15 cellular contexts compared by ENCODE assay signal in genomic region chr10:14550471-14550941, GRCh38.
DNase-seq lines count a peak whose midpoint lies in the region; ATAC-seq and TF ChIP-seq lines count a peak whose summit lies in the region.
"Had no signal": no experiment of that assay in that cellular context is flagged by ENCODE, and none has a peak within 500 bp of the region (broad histone marks: within the 10 kb centered on the region; RNA-seq: fewer than 3 reads in every experiment).

No MANE protein-coding gene starts in this region.

- no peak overlapping the region for H4K91ac ChIP-seq in H9 (ENCODE audit: insufficient read length, low read depth, low read length)

- no peak overlapping the region for H3K4me3 ChIP-seq in CD4-positive, alpha-beta memory T cell (ENCODE audit: low read length in 2 of 2)
- H3K4me3 ChIP-seq: cardiac muscle cell, K562 had no signal

- H2BK20ac ChIP-seq in H9 (ENCODE audit: low read depth, low read length, poor library complexity, severe bottlenecking), result no peak overlapping the region

- H3K4me2 ChIP-seq in H9 (ENCODE audit: insufficient read depth, insufficient read length, low read length), result no peak overlapping the region

- peaks cover 67 to 99% (median 81%) of the 10 kb centered on the region in 4 donors for H3K4me1 Mint-ChIP-seq in CD4-positive, alpha-beta memory T cell
- peaks cover 93 to 96% (median 94%) of the 10 kb centered on the region in 3 donors for H3K4me1 Mint-ChIP-seq in T-cell
- peaks cover 61 to 77% of the 10 kb centered on the region in 2 donors for H3K4me1 Mint-ChIP-seq in effector memory CD8-positive, alpha-beta T cell (ENCODE audit: low read depth in 2 of 2)
- H3K4me1 Mint-ChIP-seq in progenitor cell of endocrine pancreas (ENCODE audit: low read depth), result peaks cover 42% of the 10 kb centered on the region
- H3K4me1 Mint-ChIP-seq in glutamatergic neuron (ENCODE audit: low read depth, unreplicated experiment), result peaks cover 37% of the 10 kb centered on the region
- H3K4me1 Mint-ChIP-seq in H9, result peaks cover 30 to 35% of the 10 kb centered on the region in 2 experiments

- no peak overlapping the region for H2AK5ac ChIP-seq in H9 (ENCODE audit: insufficient read length, low read length)

- H3K27me3 Mint-ChIP-seq in CD4-positive, alpha-beta memory T cell, result no peaks in the 10 kb centered on the region
- H3K27me3 Mint-ChIP-seq in T-cell, result no peaks in the 10 kb centered on the region
- no peaks in the 10 kb centered on the region for H3K27me3 Mint-ChIP-seq in effector memory CD8-positive, alpha-beta T cell
- no peaks in the 10 kb centered on the region for H3K27me3 Mint-ChIP-seq in progenitor cell of endocrine pancreas
- peaks cover 8% of the 10 kb centered on the region for H3K27me3 Mint-ChIP-seq in glutamatergic neuron (ENCODE audit: unreplicated experiment)
- no peaks in the 10 kb centered on the region for H3K27me3 Mint-ChIP-seq in H9 (ENCODE audit: low read depth)

- no peaks in the 10 kb centered on the region for H3K79me1 ChIP-seq in H9 (ENCODE audit: insufficient read depth, low read depth, low read length, poor library complexity, severe bottlenecking)

- H3K4me1 ChIP-seq in CD4-positive, alpha-beta memory T cell (ENCODE audit: insufficient read depth, low read length), result peaks cover 96% of the 10 kb centered on the region
- peaks cover 8% of the 10 kb centered on the region; the same call in 1 of the 2 replicates for H3K4me1 ChIP-seq in H9 (ENCODE audit: insufficient read depth, low read length)

- peak overlapping the region in 6 of 8 donors; percentile 16 to 83 (median 44) for H3K4me3 Mint-ChIP-seq in CD4-positive, alpha-beta memory T cell
- peak overlapping the region in 1 of 3 donors; percentile 50 for H3K4me3 Mint-ChIP-seq in T-cell
- peak overlapping the region in 1 of 2 donors; percentile 20 for H3K4me3 Mint-ChIP-seq in effector memory CD8-positive, alpha-beta T cell
- no peak overlapping the region for H3K4me3 Mint-ChIP-seq in progenitor cell of endocrine pancreas (ENCODE audit: low read depth)
- no peak overlapping the region for H3K4me3 Mint-ChIP-seq in glutamatergic neuron (ENCODE audit: unreplicated experiment)
- H3K4me3 Mint-ChIP-seq in H9, result no peak overlapping the region

- no peaks in the 10 kb centered on the region for H3K27me3 ChIP-seq in CD4-positive, alpha-beta memory T cell (ENCODE audit: insufficient read depth, low read length)
- H3K27me3 ChIP-seq in H9 (ENCODE audit: insufficient read depth, low read length), result no peaks in the 10 kb centered on the region
- H3K27me3 ChIP-seq: cardiac muscle cell had no signal

- ATAC-seq in T-cell (replicated peaks in 1 of 4), result no peak
- no peak for ATAC-seq in effector memory CD8-positive, alpha-beta T cell (replicated peaks)
- ATAC-seq: K562 had no signal

- H2BK120ac ChIP-seq in H9 (ENCODE audit: low read depth, low read length, poor library complexity, severe bottlenecking), result no peak overlapping the region

- H3K36me3 Mint-ChIP-seq in CD4-positive, alpha-beta memory T cell, result peaks cover 37 to 64% of the 10 kb centered on the region in 2 donors
- H3K36me3 Mint-ChIP-seq in T-cell (peaks cover 61% of the 10 kb centered on the region), progenitor cell of endocrine pancreas (ENCODE audit: insufficient read depth) (peaks cover 11% of the 10 kb centered on the region), glutamatergic neuron (ENCODE audit: unreplicated experiment) (no peaks in the 10 kb centered on the region), H9 (ENCODE audit: insufficient read depth in 1 of 3, low read depth in 3 of 3) (peaks cover 0 to 2% (median 1%) of the 10 kb centered on the region in 3 experiments; a peak in 3 of 7 replicates)
- peaks cover 73% of the 10 kb centered on the region for H3K36me3 Mint-ChIP-seq in effector memory CD8-positive, alpha-beta T cell (ENCODE audit: insufficient read depth)

- H3K9ac ChIP-seq in H9 (ENCODE audit: extremely low read depth, insufficient read length, low read length), result no peak overlapping the region

- DNase-seq in CD4-positive, alpha-beta memory T cell, result no peak
- no peak for DNase-seq in T-cell
- no peak for DNase-seq in effector memory CD8-positive, alpha-beta T cell
- DNase-seq in progenitor cell of endocrine pancreas (ENCODE audit: low spot score, unreplicated experiment), result no peak
- DNase-seq in Ammon's horn (ENCODE audit: low spot score), result no peak
- DNase-seq in glutamatergic neuron, result no peak
- DNase-seq in glomerular visceral epithelial cell (ENCODE audit: extremely low spot score), result no peak
- DNase-seq in H9, result no peak
- DNase-seq: erythroblast; hypothalamus; NCI-H1417 treated with DMSO at 0.1 percent for 48 hours; posterior cingulate gyrus; stimulated activated CD4-positive, alpha-beta T cell treated with anti-CD3 and anti-CD28 coated beads, Interleukin-1b, Interleukin-23, amount 100 ng/mL, for 48 hours had no signal

- CTCF ChIA-PET in CD4-positive, alpha-beta memory T cell (lab: Charles Lee; ENCODE audit: partially characterized antibody), result interaction anchor here (1.0 to 6.6 kb wide), 8 partner anchors 9 to 99 kb away, joined by 3 to 49 read pairs (median 4); no protein-coding TSS in a partner anchor
- CTCF ChIA-PET in T-cell (lab: Charles Lee), result interaction anchor here in 1 of 2 donors (0.5 to 1.1 kb wide), 5 partner anchors 19 to 64 kb away, joined by 3 to 4 read pairs (median 4); no protein-coding TSS in a partner anchor

- H3K79me2 ChIP-seq in H9 (ENCODE audit: insufficient read depth, low read length), result no peaks in the 10 kb centered on the region

- H3K18ac ChIP-seq in H9 (ENCODE audit: insufficient read length, low read depth, low read length), result no peak overlapping the region

- H3K27ac Mint-ChIP-seq in CD4-positive, alpha-beta memory T cell, result peak overlapping the region; percentile 84 to 94 (median 91)
- H3K27ac Mint-ChIP-seq in T-cell, result peak overlapping the region; percentile 72 to 78
- peak overlapping the region; percentile 95 to 98 for H3K27ac Mint-ChIP-seq in effector memory CD8-positive, alpha-beta T cell
- peak overlapping the region; percentile 91 for H3K27ac Mint-ChIP-seq in progenitor cell of endocrine pancreas
- H3K27ac Mint-ChIP-seq in glutamatergic neuron (ENCODE audit: unreplicated experiment), result no peak overlapping the region
- 0 out of 7 replicates have a peak overlapping the region, but pooled peaks of 1 of the 3 experiments have one; percentile 6 for H3K27ac Mint-ChIP-seq in H9

- H2BK15ac ChIP-seq in H9 (ENCODE audit: low read depth, low read length), result no peak overlapping the region

- H3K9me3 ChIP-seq in CD4-positive, alpha-beta memory T cell (ENCODE audit: control insufficient read depth in 1 of 2, low read length in 2 of 2), result no peaks in the 10 kb centered on the region
- no peaks in the 10 kb centered on the region for H3K9me3 ChIP-seq in H9 (ENCODE audit: control insufficient read depth, low read depth, low read length)

- H3T11ph ChIP-seq in H9 (ENCODE audit: low read length), result no peak overlapping the region

- H2BK12ac ChIP-seq in H9 (ENCODE audit: insufficient read length, low read depth, low read length), result no peak overlapping the region

- H4K5ac ChIP-seq in H9 (ENCODE audit: insufficient read length, low read depth, low read length), result no peak overlapping the region

- no peak overlapping the region for H2BK5ac ChIP-seq in H9 (ENCODE audit: insufficient read length, low read length)

- H3K23ac ChIP-seq in H9 (ENCODE audit: insufficient read length, low read depth, low read length), result no peak overlapping the region

- H4K20me1 ChIP-seq in H9 (ENCODE audit: control insufficient read depth, insufficient read depth, insufficient read length), result no peaks in the 10 kb centered on the region

- H3K9me3 Mint-ChIP-seq in CD4-positive, alpha-beta memory T cell, result no peaks in the 10 kb centered on the region
- H3K9me3 Mint-ChIP-seq in T-cell, result no peaks in the 10 kb centered on the region
- no peaks in the 10 kb centered on the region for H3K9me3 Mint-ChIP-seq in effector memory CD8-positive, alpha-beta T cell
- no peaks in the 10 kb centered on the region for H3K9me3 Mint-ChIP-seq in progenitor cell of endocrine pancreas (ENCODE audit: low read depth)
- H3K9me3 Mint-ChIP-seq in glutamatergic neuron (ENCODE audit: unreplicated experiment), result no peaks in the 10 kb centered on the region
- no peaks in the 10 kb centered on the region for H3K9me3 Mint-ChIP-seq in H9

- no peak overlapping the region for H3K14ac ChIP-seq in H9 (ENCODE audit: insufficient read depth, low read length)

- TF ChIP-seq CTCF in progenitor cell of endocrine pancreas (IDR thresholded peaks at IDR 0.05; ENCODE audit: unreplicated experiment), result no peak
- no peak for TF ChIP-seq CTCF in glutamatergic neuron (IDR thresholded peaks at IDR 0.05; ENCODE audit: partially characterized antibody, unreplicated experiment)
- no peak for TF ChIP-seq CTCF in H9 (conservative IDR thresholded peaks at IDR 0.05)

- no CpG with 5 or more reads among the region's 6 CpGs for WGBS in H9 (ENCODE audit: extremely low coverage, insufficient read length, low lambda C conversion rate)

- intact Hi-C loops in CD4-positive, alpha-beta memory T cell (cut with micrococcal nuclease), result no loop called here

- POLR2A ChIA-PET in CD4-positive, alpha-beta memory T cell (lab: Charles Lee; ENCODE audit: partially characterized antibody), result interaction anchor here (1.0 to 5.3 kb wide), 8 partner anchors 10 to 38 kb away, joined by 3 to 28 read pairs (median 6); no protein-coding TSS in a partner anchor
- POLR2A ChIA-PET in T-cell (lab: Charles Lee), result interaction anchor here (1.1 kb wide), 2 partner anchors 11 to 54 kb away, joined by 3 to 5 read pairs; no protein-coding TSS in a partner anchor

- H2AFZ ChIP-seq in H9 (ENCODE audit: low read length), result no peak overlapping the region

- H3K36me3 ChIP-seq in CD4-positive, alpha-beta memory T cell (ENCODE audit: insufficient read depth, low read length), result peaks cover 19% of the 10 kb centered on the region
- H3K36me3 ChIP-seq: cardiac muscle cell had no signal

- H3K4ac ChIP-seq in H9 (ENCODE audit: low read depth, low read length), result no peak overlapping the region

- H3K23me2 ChIP-seq in H9 (ENCODE audit: insufficient read length, low read depth, low read length, poor library complexity, severe bottlenecking), result no peaks in the 10 kb centered on the region

- H4K8ac ChIP-seq in H9 (replicated peaks; ENCODE audit: insufficient read length, low read depth, low read length), result no peak overlapping the region

- H3K27ac ChIP-seq in CD4-positive, alpha-beta memory T cell (ENCODE audit: low read depth, low read length), result peak overlapping the region; percentile 29
- no peak overlapping the region for H3K27ac ChIP-seq in H9 (ENCODE audit: insufficient read length, low read depth, low read length)
- H3K27ac ChIP-seq: cardiac muscle cell had no signal

- H3K56ac ChIP-seq in H9 (ENCODE audit: insufficient read length, low read depth, low read length), result no peak overlapping the region

Comparison
In these comparisons a context has a peak if more than half of its experiments do, and no peak if none do; other contexts are left out.
1. H3K4me3 Mint-ChIP-seq: peak in CD4-positive, alpha-beta memory T cell (6 of 8); none in progenitor cell of endocrine pancreas (single experiment), glutamatergic neuron (single experiment) and H9 (0 of 2).